26 cellular contexts compared by ENCODE assay signal in genomic region chr7:6648066-6648814, GRCh38. TPM values are rescaled to one million over a fixed set of nuclear protein-coding genes. Genes with fewer than 3 reads are reported as not detected.
A peak's percentile ranks its signal among the peaks of the same experiment; 100 is the strongest.
DNase-seq lines count a peak whose midpoint lies in the region; ATAC-seq, FAIRE-seq and TF ChIP-seq lines count a peak whose summit lies in the region.
"Had no signal": no experiment of that assay in that cellular context is flagged by ENCODE, and none has a peak within 500 bp of the region (broad histone marks: within the 10 kb centered on the region; RNA-seq: fewer than 3 reads in every experiment).

No MANE protein-coding gene starts in this region.

- no peak overlapping the region for H3K4me3 ChIP-seq in heart right ventricle
- no peak overlapping the region for H3K4me3 ChIP-seq in RWPE2 (ENCODE audit: severe bottlenecking)
- no peak overlapping the region for H3K4me3 ChIP-seq in HepG2 (replicated peaks in 1 of 3; ENCODE audit: insufficient read depth in 1 of 3, low read depth in 2 of 3, low read length in 3 of 3)

- no peaks in the 10 kb centered on the region for H4K20me1 ChIP-seq in HepG2 (ENCODE audit: insufficient read depth, low read length)

- FAIRE-seq in HepG2 (lab: Jason Lieb, UNC), result no peak
- peak; percentile 61 for FAIRE-seq in urothelium cell line (lab: Jason Lieb, UNC)
- FAIRE-seq: GM12892, GM19239, H54 had no signal

- H3K4me3 Mint-ChIP-seq in natural killer cell, result no peak overlapping the region
- H3K4me3 Mint-ChIP-seq: CD4-positive, alpha-beta memory T cell had no signal

- no peak overlapping the region for H3K9ac ChIP-seq in HepG2 (ENCODE audit: insufficient read depth, low read depth, low read length)

- H3K27me3 ChIP-seq in heart right ventricle (no peaks in the 10 kb centered on the region), RWPE2 (ENCODE audit: insufficient read depth, poor library complexity, severe bottlenecking) (no peaks in the 10 kb centered on the region), HepG2 (ENCODE audit: control insufficient read depth in 1 of 2, insufficient read depth in 2 of 2, low read length in 2 of 2) (no peaks in the 10 kb centered on the region)

- WGBS in heart right ventricle, 2 donors, result 93 to 97% methylated on average over 17 of the region's 17 CpGs
- WGBS in HepG2 (ENCODE audit: low lambda C conversion rate), result 97% methylated on average over 12 of the region's 17 CpGs

- DNase-seq in Right ventricle myocardium inferior (ENCODE audit: missing footprints) (peak; percentile 57), heart right ventricle (no peak), RWPE2 (ENCODE audit: low spot score) (peak; percentile 51), HepG2 (ENCODE audit: low spot score) (no peak), urothelium cell line (ENCODE audit: low spot score) (no peak), natural killer cell (no peak), NCI-H1930 (lab: John Stamatoyannopoulos, UW) (no peak)
- DNase-seq: CD4-positive, alpha-beta memory T cell; COR-L47; DMS 273 treated with DMSO at 0.1 percent for 48 hours; DMS79 treated with DMSO at 0.1 percent for 48 hours; GF-D8; Kasumi-1; NCI-H1105; NCI-H1436 treated with DMSO at 0.1 percent for 48 hours; NCI-H2029; NCI-H446 treated with DMSO at 0.1 percent for 48 hours; NCI-H526; NCI-H82; NK-92 treated with Interleukin-12 subunit alpha and Interleukin-12 subunit beta, amount 100 ng/mL, for 24 hours; PC-3; SHP77 had no signal

- no peak overlapping the region for H3K27ac Mint-ChIP-seq in natural killer cell

- no peak for TF ChIP-seq RAD21 in HepG2 (CRISPR knock-in tag; IDR thresholded peaks at IDR 0.05)

- BruUV-seq in HepG2 (replicated peaks; lab: Mats Ljungman, UMichigan), result no TSS peak

- POLR2A ChIA-PET in HepG2 (lab: Yijun Ruan, JAX), result no interaction called here

- H3K4me2 ChIP-seq in HepG2 (ENCODE audit: low read depth, low read length), result no peak overlapping the region

- CTCF ChIA-PET in HepG2 (lab: Yijun Ruan, JAX; ENCODE audit: low intra/inter-chr PET ratio, low total read pairs), result no interaction called here

- H3K4me1 ChIP-seq in heart right ventricle (peaks cover 0 to 4% (median 0%) of the 10 kb centered on the region in 9 donors), RWPE2 (ENCODE audit: insufficient read depth, poor library complexity, severe bottlenecking) (no peaks in the 10 kb centered on the region), HepG2 (ENCODE audit: insufficient read depth, low read length) (no peaks in the 10 kb centered on the region)

- TF ChIP-seq EP300 in HepG2 (IDR thresholded peaks at IDR 0.05; ENCODE audit: low read depth in 2 of 2, low read length in 2 of 2), result no peak
- no peak for TF ChIP-seq EP300 in HepG2 (CRISPR knock-in tag; IDR thresholded peaks at IDR 0.05; ENCODE audit: borderline replicate concordance)

- H3K79me2 ChIP-seq in HepG2 (ENCODE audit: insufficient read depth, low read length), result no peaks in the 10 kb centered on the region

- no peak overlapping the region for H3K27ac ChIP-seq in heart right ventricle
- no peak overlapping the region for H3K27ac ChIP-seq in RWPE2 (ENCODE audit: poor library complexity, severe bottlenecking)
- H3K27ac ChIP-seq in HepG2 (ENCODE audit: extremely low read length, insufficient read depth, low read length), result no peak overlapping the region

- H3K36me3 Mint-ChIP-seq in natural killer cell, result no peaks in the 10 kb centered on the region

- TF ChIP-seq POLR2A in HepG2 (IDR thresholded peaks at IDR 0.05; ENCODE audit: insufficient read depth in 1 of 2, low read depth in 2 of 2, low read length in 2 of 2), result no peak

- no peak for TF ChIP-seq CTCF in heart right ventricle (IDR thresholded peaks at IDR 0.05)
- no peak for TF ChIP-seq CTCF in RWPE2 (IDR thresholded peaks at IDR 0.05; ENCODE audit: poor library complexity, severe bottlenecking)
- 0 out of 2 replicates have a peak, but pooled peaks have one; percentile 8 for TF ChIP-seq CTCF in HepG2 (CRISPR knock-in tag; IDR thresholded peaks at IDR 0.05)
- no peak for TF ChIP-seq CTCF in natural killer cell (IDR thresholded peaks at IDR 0.05)

- intact Hi-C loops in Right ventricle myocardium inferior (cut with DNase I), result no loop called here
- intact Hi-C loops in heart right ventricle (cut with DNase I), result no loop called here
- intact Hi-C loops in HepG2 (cut with micrococcal nuclease; ENCODE audit: unreplicated experiment), result no loop called here
- intact Hi-C loops in natural killer cell (cut with micrococcal nuclease), result no loop called here

- H3K27me3 Mint-ChIP-seq in natural killer cell (ENCODE audit: low read depth in 2 of 2), result no peaks in the 10 kb centered on the region
- H3K27me3 Mint-ChIP-seq: CD4-positive, alpha-beta memory T cell had no signal

- no peaks in the 10 kb centered on the region for H3K9me3 Mint-ChIP-seq in natural killer cell

- ATAC-seq in Right ventricle myocardium inferior (no peak), heart right ventricle (no peak), RWPE2 (ENCODE audit: low read depth) (no peak), HepG2 (no peak), natural killer cell (no peak), GM21526 (IDR thresholded peaks at IDR 0.05; ENCODE audit: low FRiP score, unreplicated experiment) (no peak)
- ATAC-seq: PC-3 had no signal

- H3K4me1 Mint-ChIP-seq in natural killer cell, result no peaks in the 10 kb centered on the region
- H3K4me1 Mint-ChIP-seq: CD4-positive, alpha-beta memory T cell had no signal

- in situ Hi-C loops in HepG2 (cut with HindIII; ENCODE audit: extremely low pct_ligation_motif_present, low pct_unique_long_range_greater_than_20kb), result no loop called here

- H2AFZ ChIP-seq in HepG2 (ENCODE audit: low read length), result no peak overlapping the region

- H3K9me3 ChIP-seq in heart right ventricle, result peaks cover 0 to 20% (median 0%) of the 10 kb centered on the region in 11 donors
- no peaks in the 10 kb centered on the region for H3K9me3 ChIP-seq in RWPE2 (ENCODE audit: severe bottlenecking)
- H3K9me3 ChIP-seq in HepG2 (ENCODE audit: low read length), result no peaks in the 10 kb centered on the region

- peaks cover 4 to 99% (median 26%) of the 10 kb centered on the region in 9 donors for H3K36me3 ChIP-seq in heart right ventricle
- H3K36me3 ChIP-seq in RWPE2 (ENCODE audit: low read depth), result peaks cover 24% of the 10 kb centered on the region
- peaks cover 15 to 41% of the 10 kb centered on the region in 2 experiments; a peak in 4 of 5 replicates for H3K36me3 ChIP-seq in HepG2 (replicated peaks in 1 of 2; ENCODE audit: control insufficient read depth in 1 of 2, insufficient read depth in 2 of 2, low read length in 2 of 2)

RNA-seq across cellular contexts. Expression of gene ZNF316, which starts 11.1 kb away (rescaled TPM):
- total RNA-seq in Right ventricle myocardium inferior, result 16.5 TPM
- 10 to 100 TPM in 8 of 10 donors, 1 to 10 TPM in 2; 9.8 to 20.1 (median 14.0) TPM for total RNA-seq in heart right ventricle
- polyA plus RNA-seq in heart right ventricle, result 10 to 100 TPM in 1 of 2 donors, 1 to 10 TPM in 1; 7.6 to 20.8 TPM
- total RNA-seq in HepG2 (2016; rRNA removed; fragmentation: Illumina TruSeq; extraction: Trizol), result 5.3 and 9.9 TPM in 2 replicates
- total RNA-seq in HepG2 (2016; cell fraction: cytosol; rRNA removed; fragmentation: Illumina TruSeq; extraction: Trizol; ENCODE audit: low read depth), result 1.4 and 1.9 TPM in 2 replicates
- total RNA-seq in HepG2 (2016; cell fraction: insoluble cytoplasmic fraction; rRNA removed; fragmentation: Illumina TruSeq; extraction: Trizol), result 3.8 and 8.2 TPM in 2 replicates
- total RNA-seq in HepG2 (2016; cell fraction: membrane; rRNA removed; fragmentation: Illumina TruSeq; extraction: Trizol), result 1.5 and 1.9 TPM in 2 replicates
- 6.6 and 7.7 TPM in 2 replicates for total RNA-seq in HepG2 (2016; cell fraction: nucleus; rRNA removed; fragmentation: Illumina TruSeq; extraction: Trizol)
- 4.3 and 5.6 TPM in 2 replicates for polyA plus RNA-seq in HepG2 (2011; rRNA removed)
- 2.3 and 3.2 TPM in 2 replicates for polyA plus RNA-seq in HepG2 (2011; cell fraction: cytosol; rRNA removed)
- polyA plus RNA-seq in HepG2 (2011; cell fraction: nucleus; rRNA removed), result 35.5 and 38.7 TPM in 2 replicates
- 10.3 and 12.2 TPM in 2 replicates for polyA plus RNA-seq in HepG2 (2012)
- polyA plus RNA-seq in HepG2 (2016; cell fraction: cytosol; fragmentation: Illumina TruSeq; extraction: Trizol; ENCODE audit: low read depth), result 0.19 and 0.27 TPM in 2 replicates
- 3.8 and 4.0 TPM in 2 replicates for polyA plus RNA-seq in HepG2 (2016; cell fraction: insoluble cytoplasmic fraction; fragmentation: Illumina TruSeq; extraction: Trizol; ENCODE audit: low read depth)
- polyA plus RNA-seq in HepG2 (2016; cell fraction: membrane; fragmentation: Illumina TruSeq; extraction: Trizol; ENCODE audit: low read depth), result 0.60 and 1.1 TPM in 2 replicates
- polyA plus RNA-seq in HepG2 (2016; cell fraction: nucleus; fragmentation: Illumina TruSeq; extraction: Trizol; ENCODE audit: insufficient read depth, low read depth), result 31.1 and 32.1 TPM in 2 replicates
- polyA minus RNA-seq in HepG2 (2011; rRNA and poly(A)+ RNA removed; ENCODE audit: low replicate concordance), result 4.5 and 7.7 TPM in 2 replicates
- 3.2 and 3.8 TPM in 2 replicates for polyA minus RNA-seq in HepG2 (2011; cell fraction: cytosol; rRNA and poly(A)+ RNA removed)
- polyA minus RNA-seq in HepG2 (2011; cell fraction: nucleus; rRNA and poly(A)+ RNA removed), result 5.9 and 7.0 TPM in 2 replicates
- total RNA-seq in natural killer cell, result 10 to 100 TPM; 46.2 to 59.6 (median 49.5) TPM

RNA-seq across cellular contexts. Expression of gene ZNF853, which starts 32.8 kb away (rescaled TPM):
- total RNA-seq in Right ventricle myocardium inferior, result 10.3 TPM
- 10 to 100 TPM in 8 of 10 donors, 1 to 10 TPM in 2; 8.8 to 16.3 (median 13.9) TPM for total RNA-seq in heart right ventricle
- 1 to 10 TPM; 1.2 to 3.5 TPM for polyA plus RNA-seq in heart right ventricle
- 2.1 and 2.5 TPM in 2 replicates for total RNA-seq in HepG2 (2016; rRNA removed; fragmentation: Illumina TruSeq; extraction: Trizol)
- total RNA-seq in HepG2 (2016; cell fraction: cytosol; rRNA removed; fragmentation: Illumina TruSeq; extraction: Trizol; ENCODE audit: low read depth), result 0.61 and 1.3 TPM in 2 replicates
- 1.9 and 2.0 TPM in 2 replicates for total RNA-seq in HepG2 (2016; cell fraction: insoluble cytoplasmic fraction; rRNA removed; fragmentation: Illumina TruSeq; extraction: Trizol)
- 3.2 and 3.3 TPM in 2 replicates for total RNA-seq in HepG2 (2016; cell fraction: membrane; rRNA removed; fragmentation: Illumina TruSeq; extraction: Trizol)
- total RNA-seq in HepG2 (2016; cell fraction: nucleus; rRNA removed; fragmentation: Illumina TruSeq; extraction: Trizol), result 1.5 and 1.9 TPM in 2 replicates
- polyA plus RNA-seq in HepG2 (2011; rRNA removed), result 6.2 and 10.8 TPM in 2 replicates
- polyA plus RNA-seq in HepG2 (2011; cell fraction: cytosol; rRNA removed), result 7.2 and 8.2 TPM in 2 replicates
- 4.4 and 5.8 TPM in 2 replicates for polyA plus RNA-seq in HepG2 (2011; cell fraction: nucleus; rRNA removed)
- 4.2 and 5.1 TPM in 2 replicates for polyA plus RNA-seq in HepG2 (2012)
- 1.6 and 1.7 TPM in 2 replicates for polyA plus RNA-seq in HepG2 (2016; cell fraction: cytosol; fragmentation: Illumina TruSeq; extraction: Trizol; ENCODE audit: low read depth)
- polyA plus RNA-seq in HepG2 (2016; cell fraction: insoluble cytoplasmic fraction; fragmentation: Illumina TruSeq; extraction: Trizol; ENCODE audit: low read depth), result 3.6 and 4.7 TPM in 2 replicates
- 4.5 and 5.2 TPM in 2 replicates for polyA plus RNA-seq in HepG2 (2016; cell fraction: membrane; fragmentation: Illumina TruSeq; extraction: Trizol; ENCODE audit: low read depth)
- 3.6 and 4.1 TPM in 2 replicates for polyA plus RNA-seq in HepG2 (2016; cell fraction: nucleus; fragmentation: Illumina TruSeq; extraction: Trizol; ENCODE audit: insufficient read depth, low read depth)
- 0.16 and 14.3 TPM in 2 replicates for polyA minus RNA-seq in HepG2 (2011; rRNA and poly(A)+ RNA removed; ENCODE audit: low replicate concordance)
- 6.0 and 8.6 TPM in 2 replicates for polyA minus RNA-seq in HepG2 (2011; cell fraction: cytosol; rRNA and poly(A)+ RNA removed)
- polyA minus RNA-seq in HepG2 (2011; cell fraction: nucleus; rRNA and poly(A)+ RNA removed), result 1.7 and 2.9 TPM in 2 replicates
- total RNA-seq in natural killer cell, result 10 to 100 TPM in 1 of 3 donors, 1 to 10 TPM in 2; 6.5 to 12.0 (median 9.7) TPM

RNA-seq across cellular contexts. Expression of gene INTS15, which starts 58.4 kb away (rescaled TPM):
- 15.9 TPM for total RNA-seq in Right ventricle myocardium inferior
- total RNA-seq in heart right ventricle, result 10 to 100 TPM in 9 of 10 donors, 1 to 10 TPM in 1; 9.8 to 22.0 (median 13.5) TPM
- 10 to 100 TPM; 10.2 to 12.7 TPM for polyA plus RNA-seq in heart right ventricle
- total RNA-seq in HepG2 (2016; rRNA removed; fragmentation: Illumina TruSeq; extraction: Trizol), result 8.7 and 16.3 TPM in 2 replicates
- 6.0 and 7.2 TPM in 2 replicates for total RNA-seq in HepG2 (2016; cell fraction: cytosol; rRNA removed; fragmentation: Illumina TruSeq; extraction: Trizol; ENCODE audit: low read depth)
- 9.9 and 14.0 TPM in 2 replicates for total RNA-seq in HepG2 (2016; cell fraction: insoluble cytoplasmic fraction; rRNA removed; fragmentation: Illumina TruSeq; extraction: Trizol)
- total RNA-seq in HepG2 (2016; cell fraction: membrane; rRNA removed; fragmentation: Illumina TruSeq; extraction: Trizol), result 11.2 and 14.4 TPM in 2 replicates
- 11.9 and 12.9 TPM in 2 replicates for total RNA-seq in HepG2 (2016; cell fraction: nucleus; rRNA removed; fragmentation: Illumina TruSeq; extraction: Trizol)
- polyA plus RNA-seq in HepG2 (2011; rRNA removed), result 23.3 and 25.7 TPM in 2 replicates
- polyA plus RNA-seq in HepG2 (2011; cell fraction: cytosol; rRNA removed), result 20.5 and 21.6 TPM in 2 replicates
- polyA plus RNA-seq in HepG2 (2011; cell fraction: nucleus; rRNA removed), result 35.7 and 36.4 TPM in 2 replicates
- 15.0 and 22.4 TPM in 2 replicates for polyA plus RNA-seq in HepG2 (2012)
- polyA plus RNA-seq in HepG2 (2016; cell fraction: cytosol; fragmentation: Illumina TruSeq; extraction: Trizol; ENCODE audit: low read depth), result 8.3 and 10.5 TPM in 2 replicates
- polyA plus RNA-seq in HepG2 (2016; cell fraction: insoluble cytoplasmic fraction; fragmentation: Illumina TruSeq; extraction: Trizol; ENCODE audit: low read depth), result 14.6 and 18.9 TPM in 2 replicates
- 17.1 and 18.2 TPM in 2 replicates for polyA plus RNA-seq in HepG2 (2016; cell fraction: membrane; fragmentation: Illumina TruSeq; extraction: Trizol; ENCODE audit: low read depth)
- 25.3 and 31.3 TPM in 2 replicates for polyA plus RNA-seq in HepG2 (2016; cell fraction: nucleus; fragmentation: Illumina TruSeq; extraction: Trizol; ENCODE audit: insufficient read depth, low read depth)
- polyA minus RNA-seq in HepG2 (2011; rRNA and poly(A)+ RNA removed; ENCODE audit: low replicate concordance), result 22.2 and 22.4 TPM in 2 replicates
- polyA minus RNA-seq in HepG2 (2011; cell fraction: cytosol; rRNA and poly(A)+ RNA removed), result 9.6 and 10.0 TPM in 2 replicates
- 11.3 and 12.3 TPM in 2 replicates for polyA minus RNA-seq in HepG2 (2011; cell fraction: nucleus; rRNA and poly(A)+ RNA removed)
- total RNA-seq in natural killer cell, result 10 to 100 TPM; 47.5 to 70.1 (median 60.7) TPM

RNA-seq across cellular contexts. Expression of gene ZNF12, which starts 58.5 kb away (rescaled TPM):
- total RNA-seq in Right ventricle myocardium inferior (13.2 TPM), heart right ventricle (10 to 100 TPM; 13.5 to 18.0 (median 16.3) TPM), HepG2 (2016; rRNA removed; fragmentation: Illumina TruSeq; extraction: Trizol) (22.8 and 28.1 TPM in 2 replicates), natural killer cell (10 to 100 TPM; 27.5 to 38.4 (median 28.1) TPM)
- polyA plus RNA-seq in heart right ventricle (1 to 10 TPM; 7.2 to 7.7 TPM), HepG2 (2011; rRNA removed) (17.5 and 21.4 TPM in 2 replicates)
- 1.8 and 2.6 TPM in 2 replicates for total RNA-seq in HepG2 (2016; cell fraction: cytosol; rRNA removed; fragmentation: Illumina TruSeq; extraction: Trizol; ENCODE audit: low read depth)
- 23.1 and 28.1 TPM in 2 replicates for total RNA-seq in HepG2 (2016; cell fraction: insoluble cytoplasmic fraction; rRNA removed; fragmentation: Illumina TruSeq; extraction: Trizol)
- 6.7 and 10.6 TPM in 2 replicates for total RNA-seq in HepG2 (2016; cell fraction: membrane; rRNA removed; fragmentation: Illumina TruSeq; extraction: Trizol)
- total RNA-seq in HepG2 (2016; cell fraction: nucleus; rRNA removed; fragmentation: Illumina TruSeq; extraction: Trizol), result 30.8 and 32.0 TPM in 2 replicates
- 4.1 and 6.3 TPM in 2 replicates for polyA plus RNA-seq in HepG2 (2011; cell fraction: cytosol; rRNA removed)
- 39.3 and 40.0 TPM in 2 replicates for polyA plus RNA-seq in HepG2 (2011; cell fraction: nucleus; rRNA removed)
- polyA plus RNA-seq in HepG2 (2012), result 14.5 and 19.0 TPM in 2 replicates
- polyA plus RNA-seq in HepG2 (2016; cell fraction: cytosol; fragmentation: Illumina TruSeq; extraction: Trizol; ENCODE audit: low read depth), result 1.7 and 2.4 TPM in 2 replicates
- 15.6 and 17.8 TPM in 2 replicates for polyA plus RNA-seq in HepG2 (2016; cell fraction: insoluble cytoplasmic fraction; fragmentation: Illumina TruSeq; extraction: Trizol; ENCODE audit: low read depth)
- polyA plus RNA-seq in HepG2 (2016; cell fraction: membrane; fragmentation: Illumina TruSeq; extraction: Trizol; ENCODE audit: low read depth), result 3.9 and 5.4 TPM in 2 replicates
- 42.6 and 43.6 TPM in 2 replicates for polyA plus RNA-seq in HepG2 (2016; cell fraction: nucleus; fragmentation: Illumina TruSeq; extraction: Trizol; ENCODE audit: insufficient read depth, low read depth)
- 7.6 and 11.4 TPM in 2 replicates for polyA minus RNA-seq in HepG2 (2011; rRNA and poly(A)+ RNA removed; ENCODE audit: low replicate concordance)
- polyA minus RNA-seq in HepG2 (2011; cell fraction: cytosol; rRNA and poly(A)+ RNA removed), result 15.6 and 16.9 TPM in 2 replicates
- polyA minus RNA-seq in HepG2 (2011; cell fraction: nucleus; rRNA and poly(A)+ RNA removed), result 38.9 and 50.5 TPM in 2 replicates

Comparison
In these comparisons a context has a peak if more than half of its experiments do, and no peak if none do; other contexts are left out.
1. DNase-seq: peak in Right ventricle myocardium inferior (single experiment) and RWPE2 (single experiment); none in heart right ventricle (0 of 2), HepG2 (single experiment), urothelium cell line (single experiment), natural killer cell (single experiment) and NCI-H1930 (0 of 2).